1 cellular context compared by ENCODE assay signal in the genomic region with DNA sequence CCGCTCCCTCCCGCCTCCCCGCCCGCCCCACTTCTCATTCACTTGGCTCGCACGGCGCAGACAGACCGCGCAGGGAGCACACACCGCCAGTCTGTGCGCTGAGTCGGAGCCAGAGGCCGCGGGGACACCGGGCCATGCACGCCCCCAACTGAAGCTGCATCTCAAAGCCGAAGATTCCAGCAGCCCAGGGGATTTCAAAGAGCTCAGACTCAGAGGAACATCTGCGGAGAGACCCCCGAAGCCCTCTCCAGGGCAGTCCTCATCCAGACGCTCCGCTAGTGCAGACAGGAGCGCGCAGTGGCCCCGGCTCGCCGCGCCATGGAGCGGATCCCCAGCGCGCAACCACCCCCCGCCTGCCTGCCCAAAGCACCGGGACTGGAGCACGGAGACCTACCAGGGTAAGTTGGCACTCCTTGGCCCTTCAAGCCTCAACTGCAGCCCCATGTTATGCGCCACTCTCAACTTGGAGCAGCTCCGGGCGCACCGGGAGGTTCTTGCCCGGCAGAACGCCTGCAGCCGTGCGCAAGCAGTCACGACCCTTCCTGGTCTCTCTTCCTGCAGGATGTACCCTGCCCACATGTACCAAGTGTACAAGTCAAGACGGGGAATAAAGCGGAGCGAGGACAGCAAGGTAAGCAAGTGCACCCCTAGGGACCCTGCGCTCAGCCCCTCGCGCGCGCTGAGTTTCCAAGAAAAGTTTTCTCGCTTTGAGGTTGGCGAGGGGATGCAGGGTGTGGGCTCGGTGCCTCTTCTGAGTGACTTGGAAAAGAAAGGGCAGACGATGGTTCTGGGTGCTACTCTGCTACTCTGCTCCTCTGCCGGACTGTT.
TF ChIP-seq lines count a peak whose summit lies in the region.

A gene (plus strand): TSS at position 37 of the 828 bp plus-strand sequence. CDS start 282 bp downstream, at position 319.

TF ChIP-seq in A549, 52 proteins besides CTCF, POLR2A, EP300 and RAD21 (continued from another document):
- TF ChIP-seq, protein P1, sequence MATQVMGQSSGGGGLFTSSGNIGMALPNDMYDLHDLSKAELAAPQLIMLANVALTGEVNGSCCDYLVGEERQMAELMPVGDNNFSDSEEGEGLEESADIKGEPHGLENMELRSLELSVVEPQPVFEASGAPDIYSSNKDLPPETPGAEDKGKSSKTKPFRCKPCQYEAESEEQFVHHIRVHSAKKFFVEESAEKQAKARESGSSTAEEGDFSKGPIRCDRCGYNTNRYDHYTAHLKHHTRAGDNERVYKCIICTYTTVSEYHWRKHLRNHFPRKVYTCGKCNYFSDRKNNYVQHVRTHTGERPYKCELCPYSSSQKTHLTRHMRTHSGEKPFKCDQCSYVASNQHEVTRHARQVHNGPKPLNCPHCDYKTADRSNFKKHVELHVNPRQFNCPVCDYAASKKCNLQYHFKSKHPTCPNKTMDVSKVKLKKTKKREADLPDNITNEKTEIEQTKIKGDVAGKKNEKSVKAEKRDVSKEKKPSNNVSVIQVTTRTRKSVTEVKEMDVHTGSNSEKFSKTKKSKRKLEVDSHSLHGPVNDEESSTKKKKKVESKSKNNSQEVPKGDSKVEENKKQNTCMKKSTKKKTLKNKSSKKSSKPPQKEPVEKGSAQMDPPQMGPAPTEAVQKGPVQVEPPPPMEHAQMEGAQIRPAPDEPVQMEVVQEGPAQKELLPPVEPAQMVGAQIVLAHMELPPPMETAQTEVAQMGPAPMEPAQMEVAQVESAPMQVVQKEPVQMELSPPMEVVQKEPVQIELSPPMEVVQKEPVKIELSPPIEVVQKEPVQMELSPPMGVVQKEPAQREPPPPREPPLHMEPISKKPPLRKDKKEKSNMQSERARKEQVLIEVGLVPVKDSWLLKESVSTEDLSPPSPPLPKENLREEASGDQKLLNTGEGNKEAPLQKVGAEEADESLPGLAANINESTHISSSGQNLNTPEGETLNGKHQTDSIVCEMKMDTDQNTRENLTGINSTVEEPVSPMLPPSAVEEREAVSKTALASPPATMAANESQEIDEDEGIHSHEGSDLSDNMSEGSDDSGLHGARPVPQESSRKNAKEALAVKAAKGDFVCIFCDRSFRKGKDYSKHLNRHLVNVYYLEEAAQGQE (IDR thresholded peaks at IDR 0.05): peak; percentile 2; the same call in 1 of the 2 replicates
- TF ChIP-seq CEBPB (IDR thresholded peaks at IDR 0.05): no peak
- TF ChIP-seq HOXB5 (CRISPR knock-in tag; IDR thresholded peaks at IDR 0.05): peak; percentile 46; the same call in 1 of the 2 replicates
- TF ChIP-seq, protein P2, sequence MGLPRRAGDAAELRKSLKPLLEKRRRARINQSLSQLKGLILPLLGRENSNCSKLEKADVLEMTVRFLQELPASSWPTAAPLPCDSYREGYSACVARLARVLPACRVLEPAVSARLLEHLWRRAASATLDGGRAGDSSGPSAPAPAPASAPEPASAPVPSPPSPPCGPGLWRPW (IDR thresholded peaks at IDR 0.05): no peak
- TF ChIP-seq EHF (CRISPR knock-in tag; IDR thresholded peaks at IDR 0.05): no peak
- no peak for TF ChIP-seq MYC (IDR thresholded peaks at IDR 0.05; ENCODE audit: borderline replicate concordance, low read length)
- TF ChIP-seq GATA3 (IDR thresholded peaks at IDR 0.05; ENCODE audit: borderline replicate concordance): peak; percentile 9; the same call in 1 of the 2 replicates
- TF ChIP-seq NFE2L2 (conservative IDR thresholded peaks at IDR 0.05; ENCODE audit: low read length): no peak
- TF ChIP-seq HEYL (CRISPR knock-in tag; IDR thresholded peaks at IDR 0.05): no peak
- no peak for TF ChIP-seq MAZ (IDR thresholded peaks at IDR 0.05; ENCODE audit: borderline replicate concordance, low read depth, low read length)
- TF ChIP-seq, protein P3, sequence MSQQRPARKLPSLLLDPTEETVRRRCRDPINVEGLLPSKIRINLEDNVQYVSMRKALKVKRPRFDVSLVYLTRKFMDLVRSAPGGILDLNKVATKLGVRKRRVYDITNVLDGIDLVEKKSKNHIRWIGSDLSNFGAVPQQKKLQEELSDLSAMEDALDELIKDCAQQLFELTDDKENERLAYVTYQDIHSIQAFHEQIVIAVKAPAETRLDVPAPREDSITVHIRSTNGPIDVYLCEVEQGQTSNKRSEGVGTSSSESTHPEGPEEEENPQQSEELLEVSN (IDR thresholded peaks at IDR 0.05; ENCODE audit: borderline replicate concordance, low read depth): peak; percentile 4; the same call in 1 of the 2 replicates
- no peak for TF ChIP-seq KDM1A (IDR thresholded peaks at IDR 0.05; ENCODE audit: low read depth)
- TF ChIP-seq FOSB (CRISPR knock-in tag; IDR thresholded peaks at IDR 0.05): no peak
- no peak for TF ChIP-seq CBX2 (IDR thresholded peaks at IDR 0.05; ENCODE audit: borderline replicate concordance, low read depth)
